39 cellular contexts compared by ENCODE assay signal in the genomic region with DNA sequence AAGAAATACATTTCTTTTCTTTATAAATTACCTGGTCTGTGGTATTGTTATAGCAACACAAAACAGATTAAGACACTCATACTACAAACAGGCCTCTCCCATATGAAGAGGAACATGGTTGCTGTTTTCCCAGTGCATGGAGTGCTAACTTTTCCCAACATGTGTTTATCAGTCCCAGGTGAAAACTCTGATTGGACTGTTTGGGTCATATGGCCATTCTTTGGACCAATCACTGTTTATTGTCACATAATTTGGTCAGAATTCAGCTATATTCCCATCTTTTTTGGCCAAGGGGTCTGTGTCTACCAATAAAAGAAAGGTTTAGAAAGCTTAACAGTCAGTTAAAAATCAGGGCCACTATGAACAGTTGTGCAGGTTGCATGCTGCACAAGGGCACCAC. TPM values are rescaled to one million over a fixed set of nuclear protein-coding genes. Genes with fewer than 3 reads are reported as not detected.
"Had no signal": no experiment of that assay in that cellular context is flagged by ENCODE, and none has a peak within 500 bp of the region (broad histone marks: within the 10 kb centered on the region; RNA-seq: fewer than 3 reads in every experiment).

No MANE protein-coding gene starts in this region.

- H3K4me2 ChIP-seq: KMS-11 had no signal

- H3K36me3 ChIP-seq: MG63 had no signal

- DNase-seq: Karpas-422, Kasumi-1, KG1, MG63, MM.1S, MV-4-11, NCI-H1048, NCI-H1092, NCI-H1092 treated with DMSO at 0.1 percent for 48 hours, NCI-H1105, NCI-H1105 treated with DMSO at 0.1 percent for 48 hours, NCI-H1417, NCI-H1417 treated with DMSO at 0.1 percent for 48 hours, NCI-H1436, NCI-H1436 treated with DMSO at 0.1 percent for 48 hours, NCI-H146, NCI-H1694, NCI-H1694 treated with DMSO at 0.1 percent for 48 hours, NCI-H187, NCI-H187 treated with DMSO at 0.1 percent for 48 hours, NCI-H1930, NCI-H2029, NCI-H2029 treated with DMSO at 0.1 percent for 48 hours, NCI-H2081, NCI-H2081 treated with DMSO at 0.1 percent for 48 hours, NCI-H2107, NCI-H2171, NCI-H2171 treated with DMSO at 0.1 percent for 48 hours, NCI-H226, NCI-H345, NCI-H446, NCI-H446 treated with DMSO at 0.1 percent for 48 hours, NCI-H510A, NCI-H510A treated with DMSO at 0.1 percent for 48 hours had no signal

- H3K27me3 ChIP-seq: MG63 had no signal

- H3K9ac ChIP-seq: KMS-11 had no signal

- H3K27ac ChIP-seq: KMS-11 had no signal

- H3K4me3 ChIP-seq: MG63 had no signal

- H3K9me3 ChIP-seq: MG63 had no signal

RNA-seq across cellular contexts. Expression of a gene that starts 35.4 kb away (rescaled TPM):
- total RNA-seq: LHCN-M2, M059J, MCF 10A, NCI-H460 had no signal
